ENCODE assay signal across 23 cellular contexts in genomic region chr13:100787899-100788298, GRCh38.
A peak's percentile ranks its signal among the peaks of the same experiment; 100 is the strongest.
DNase-seq lines count a peak whose midpoint lies in the region; ATAC-seq, FAIRE-seq and TF ChIP-seq lines count a peak whose summit lies in the region.
"Had no signal": no experiment of that assay in that cellular context is flagged by ENCODE, and none has a peak within 500 bp of the region (broad histone marks: within the 10 kb centered on the region; RNA-seq: fewer than 3 reads in every experiment).

No MANE protein-coding gene starts in this region.

- H2BK5ac ChIP-seq in trophoblast cell (ENCODE audit: low read depth, low read length, poor library complexity): no peak overlapping the region

- H4K91ac ChIP-seq in trophoblast cell (ENCODE audit: low read depth, low read length): no peak overlapping the region

- H3K4me2 ChIP-seq in HepG2 (ENCODE audit: low read depth, low read length) (no peak overlapping the region), MM.1S (ENCODE audit: low read depth, low read length) (peak overlapping the region; percentile 76), trophoblast cell (ENCODE audit: low read length) (no peak overlapping the region)
- H3K4me2 ChIP-seq: A549 had no signal

- no peak overlapping the region for H3K23ac ChIP-seq in trophoblast cell (ENCODE audit: low read length)

- TF ChIP-seq RAD21 in HepG2 (CRISPR knock-in tag; IDR thresholded peaks at IDR 0.05): no peak

- no peaks in the 10 kb centered on the region for H3K9me2 ChIP-seq in MM.1S (replicated peaks; ENCODE audit: insufficient read depth, low read length)

- no peaks in the 10 kb centered on the region for H3K79me1 ChIP-seq in trophoblast cell (ENCODE audit: low read length)

- no peak overlapping the region for H3K14ac ChIP-seq in trophoblast cell (ENCODE audit: low read length)

- H3K27me3 ChIP-seq in HepG2 (ENCODE audit: control insufficient read depth in 1 of 2, insufficient read depth in 2 of 2, low read length in 2 of 2) (peaks cover 0 to 7% of the 10 kb centered on the region in 2 experiments; a peak in 2 of 5 replicates), right lobe of liver (no peaks in the 10 kb centered on the region), MM.1S (replicated peaks; ENCODE audit: insufficient read depth, low read length) (no peaks in the 10 kb centered on the region), trophoblast cell (ENCODE audit: insufficient read depth, low read length) (no peaks in the 10 kb centered on the region)
- H3K27me3 ChIP-seq: BLaER1 treated with 17β-estradiol and CSF1 and Interleukin-3, amounts not matched to agents 10 nM and 100 nM had no signal

- H2BK12ac ChIP-seq in trophoblast cell (ENCODE audit: low read length): no peak overlapping the region

- BruUV-seq in HepG2 (replicated peaks; lab: Mats Ljungman, UMichigan): no TSS peak

- in situ Hi-C loops in HepG2 (cut with HindIII; ENCODE audit: extremely low pct_ligation_motif_present, low pct_unique_long_range_greater_than_20kb): no loop called here

- TF ChIP-seq CTCF in HepG2 (CRISPR knock-in tag; IDR thresholded peaks at IDR 0.05): no peak
- TF ChIP-seq CTCF in right lobe of liver (IDR thresholded peaks at IDR 0.05): no peak
- no peak for TF ChIP-seq CTCF in MM.1S (IDR thresholded peaks at IDR 0.05; ENCODE audit: low read length)

- H3K36me3 ChIP-seq in HepG2 (replicated peaks in 1 of 2; ENCODE audit: control insufficient read depth in 1 of 2, insufficient read depth in 2 of 2, low read length in 2 of 2): no peaks in the 10 kb centered on the region
- no peaks in the 10 kb centered on the region for H3K36me3 ChIP-seq in right lobe of liver
- H3K36me3 ChIP-seq in MM.1S (replicated peaks; ENCODE audit: insufficient read depth, low read length): no peaks in the 10 kb centered on the region
- H3K36me3 ChIP-seq in trophoblast cell (ENCODE audit: control insufficient read depth in 1 of 2, insufficient read depth in 2 of 2, low read length in 2 of 2): no peaks in the 10 kb centered on the region
- H3K36me3 ChIP-seq: BLaER1 treated with 17β-estradiol and CSF1 and Interleukin-3, amounts not matched to agents 10 nM and 100 nM had no signal

- no peak overlapping the region for H4K8ac ChIP-seq in trophoblast cell (ENCODE audit: low read depth, low read length)

- H2AFZ ChIP-seq in HepG2 (ENCODE audit: low read length) (no peak overlapping the region), MM.1S (ENCODE audit: low read length) (no peak overlapping the region), trophoblast cell (ENCODE audit: insufficient read depth, low read length, poor library complexity) (no peak overlapping the region)

- CTCF ChIA-PET in HepG2 (lab: Yijun Ruan, JAX; ENCODE audit: low intra/inter-chr PET ratio, low total read pairs): no interaction called here

- TF ChIP-seq EP300 in HepG2 (IDR thresholded peaks at IDR 0.05; ENCODE audit: low read depth in 2 of 2, low read length in 2 of 2): no peak
- no peak for TF ChIP-seq EP300 in HepG2 (CRISPR knock-in tag; IDR thresholded peaks at IDR 0.05; ENCODE audit: borderline replicate concordance)

- no peak overlapping the region for H2AK5ac ChIP-seq in trophoblast cell (ENCODE audit: low read length)

- WGBS in HepG2 (ENCODE audit: low lambda C conversion rate): 0% methylated on average over 1 of the region's 1 CpG
- WGBS in right lobe of liver (ENCODE audit: insufficient coverage, low coverage, low lambda C conversion rate, missing lambda C conversion rate): 82% methylated on average over 1 of the region's 1 CpG
- WGBS in trophoblast cell (ENCODE audit: extremely low coverage, insufficient coverage, insufficient read length): no CpG with 5 or more reads among the region's 1 CpG

- H3K27ac ChIP-seq in HepG2 (ENCODE audit: extremely low read length, insufficient read depth, low read length): no peak overlapping the region
- H3K27ac ChIP-seq in right lobe of liver: no peak overlapping the region
- peak overlapping the region; percentile 96; the same call in 1 of the 2 replicates for H3K27ac ChIP-seq in MM.1S (ENCODE audit: low read length)
- no peak overlapping the region for H3K27ac ChIP-seq in trophoblast cell (ENCODE audit: low read depth, low read length)
- H3K27ac ChIP-seq: 22Rv1; A549; BLaER1 treated with 17β-estradiol and CSF1 and Interleukin-3, amounts not matched to agents 10 nM and 100 nM; C4-2B had no signal

- intact Hi-C loops in HepG2 (cut with micrococcal nuclease; ENCODE audit: unreplicated experiment) (no loop called here), right lobe of liver (cut with DNase I) (no loop called here)

- no peak overlapping the region for H3K4ac ChIP-seq in trophoblast cell (ENCODE audit: low read depth, low read length)

- H3K9ac ChIP-seq in HepG2 (ENCODE audit: insufficient read depth, low read depth, low read length) (no peak overlapping the region), MM.1S (ENCODE audit: low read length) (no peak overlapping the region), trophoblast cell (ENCODE audit: low read length) (no peak overlapping the region)
- H3K9ac ChIP-seq: BLaER1 treated with 17β-estradiol and CSF1 and Interleukin-3, amounts not matched to agents 10 nM and 100 nM had no signal

- H4K20me1 ChIP-seq in HepG2 (ENCODE audit: insufficient read depth, low read length): no peaks in the 10 kb centered on the region
- no peaks in the 10 kb centered on the region for H4K20me1 ChIP-seq in MM.1S (ENCODE audit: insufficient read depth, low read length)
- H4K20me1 ChIP-seq: BLaER1 treated with 17β-estradiol and CSF1 and Interleukin-3, amounts not matched to agents 10 nM and 100 nM had no signal

- no peak overlapping the region for H3K4me3 ChIP-seq in HepG2 (replicated peaks in 1 of 3; ENCODE audit: insufficient read depth in 1 of 3, low read depth in 2 of 3, low read length in 3 of 3)
- no peak overlapping the region for H3K4me3 ChIP-seq in right lobe of liver
- H3K4me3 ChIP-seq in MM.1S (ENCODE audit: low read length): no peak overlapping the region
- peak overlapping the region; percentile 12 for H3K4me3 ChIP-seq in trophoblast cell (ENCODE audit: low read depth, low read length)
- H3K4me3 ChIP-seq: A549; BLaER1 treated with 17β-estradiol and CSF1 and Interleukin-3, amounts not matched to agents 10 nM and 100 nM had no signal

- H3F3A ChIP-seq in MM.1S (ENCODE audit: insufficient read depth, low read length): peaks cover 24% of the 10 kb centered on the region

- peaks cover 16% of the 10 kb centered on the region for H3K4me1 ChIP-seq in HepG2 (ENCODE audit: insufficient read depth, low read length)
- no peaks in the 10 kb centered on the region for H3K4me1 ChIP-seq in right lobe of liver
- H3K4me1 ChIP-seq in MM.1S (ENCODE audit: low read length): peaks cover 40% of the 10 kb centered on the region
- peaks cover 2% of the 10 kb centered on the region in 2 experiments for H3K4me1 ChIP-seq in trophoblast cell (ENCODE audit: control insufficient read depth in 1 of 2, insufficient read depth in 2 of 2, low read length in 2 of 2)
- H3K4me1 ChIP-seq: A549, Caco-2 had no signal

- FAIRE-seq in HepG2 (lab: Jason Lieb, UNC): no peak
- FAIRE-seq: A549, D721Med, G401.6, GM12891, GM19239 had no signal

- TF ChIP-seq POLR2A in HepG2 (IDR thresholded peaks at IDR 0.05; ENCODE audit: insufficient read depth in 1 of 2, low read depth in 2 of 2, low read length in 2 of 2): no peak
- TF ChIP-seq POLR2A in right lobe of liver (IDR thresholded peaks at IDR 0.05): no peak

- no peak overlapping the region for H4K12ac ChIP-seq in trophoblast cell (ENCODE audit: low read depth, low read length)

- H2BK120ac ChIP-seq in trophoblast cell (ENCODE audit: insufficient read depth, low read length, poor library complexity): no peak overlapping the region

- ATAC-seq in HepG2 (no peak), right lobe of liver (no peak)
- ATAC-seq: A549; CD8-positive, alpha-beta T cell had no signal

- POLR2A ChIA-PET in HepG2 (lab: Yijun Ruan, JAX): no interaction called here

- H3K9me3 ChIP-seq in HepG2 (ENCODE audit: low read length): peaks cover 5% of the 10 kb centered on the region
- H3K9me3 ChIP-seq in right lobe of liver: no peaks in the 10 kb centered on the region
- H3K9me3 ChIP-seq in MM.1S (replicated peaks; ENCODE audit: insufficient read depth, low read length): no peaks in the 10 kb centered on the region
- H3K9me3 ChIP-seq in trophoblast cell (ENCODE audit: insufficient read depth, low read depth, low read length): peaks cover 2% of the 10 kb centered on the region
- H3K9me3 ChIP-seq: A549 had no signal

- no peaks in the 10 kb centered on the region for H3K79me2 ChIP-seq in HepG2 (ENCODE audit: insufficient read depth, low read length)
- no peaks in the 10 kb centered on the region for H3K79me2 ChIP-seq in MM.1S (ENCODE audit: low read length)
- H3K79me2 ChIP-seq in trophoblast cell (ENCODE audit: control insufficient read depth, insufficient read depth, low read length, poor library complexity): no peaks in the 10 kb centered on the region

- H3K18ac ChIP-seq in trophoblast cell (ENCODE audit: low read length): no peak overlapping the region

- DNase-seq in HepG2 (ENCODE audit: low spot score) (no peak), right lobe of liver (no peak), MM.1S (no peak), islet precursor cell (peak; percentile 8), trophoblast cell (no peak), OCI-M2 (lab: John Stamatoyannopoulos, UW; ENCODE audit: unreplicated experiment) (no peak), mucosa of gallbladder (ENCODE audit: low spot score) (no peak), NCI-H1092 treated with DMSO at 0.1 percent for 48 hours (lab: John Stamatoyannopoulos, UW) (no peak)
- DNase-seq: AML-193; Caco-2; Calu3; CD4-positive, alpha-beta T cell; CD8-positive, alpha-beta T cell; DMS79 treated with DMSO at 0.1 percent for 48 hours; GF-D8 had no signal

TF ChIP-seq in HepG2, 621 proteins besides CTCF, POLR2A, EP300 and RAD21 (continues in another document):
- TF ChIP-seq GMEB1 (CRISPR knock-in tag; IDR thresholded peaks at IDR 0.05; ENCODE audit: borderline replicate concordance) (no peak), ERF (CRISPR knock-in tag; IDR thresholded peaks at IDR 0.05) (no peak), ZNF564 (CRISPR knock-in tag; IDR thresholded peaks at IDR 0.05) (peak; percentile 95)
